9 cellular contexts compared by ENCODE assay signal in the genomic region with DNA sequence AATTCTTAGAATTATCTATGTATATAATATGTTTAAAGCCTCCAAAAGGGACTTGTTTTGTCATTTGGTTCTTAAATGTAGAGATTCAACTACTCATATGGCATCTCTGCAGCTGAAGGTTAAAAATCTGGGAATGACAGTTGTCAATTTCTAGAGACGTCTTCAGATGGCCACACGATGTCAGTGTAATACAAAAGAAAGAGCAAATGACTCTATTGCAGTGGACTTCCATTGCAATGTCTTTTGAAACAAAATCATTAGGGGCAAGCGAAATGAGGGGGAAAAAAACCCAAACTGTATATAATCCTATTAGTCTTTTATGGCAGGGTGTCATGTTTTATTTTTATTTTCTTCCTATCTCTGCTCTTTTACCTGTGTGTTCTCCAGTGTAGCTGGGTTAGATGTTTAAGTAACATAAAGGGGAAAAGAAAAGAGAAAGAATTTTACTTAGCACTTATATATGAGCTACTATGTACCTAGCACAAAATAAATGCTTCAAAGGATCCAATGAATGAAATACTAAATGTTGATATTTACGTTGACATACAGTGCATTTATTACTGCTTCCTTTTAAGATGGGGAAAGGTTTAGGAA. TPM values are rescaled to one million over a fixed set of nuclear protein-coding genes. Genes with fewer than 3 reads are reported as not detected.
DNase-seq lines count a peak whose midpoint lies in the region; ATAC-seq, FAIRE-seq and TF ChIP-seq lines count a peak whose summit lies in the region.
"Had no signal": no experiment of that assay in that cellular context is flagged by ENCODE, and none has a peak within 500 bp of the region (broad histone marks: within the 10 kb centered on the region; RNA-seq: fewer than 3 reads in every experiment).

No MANE protein-coding gene starts in this region.

- no peaks in the 10 kb centered on the region for H3K36me3 ChIP-seq in SU-DHL-6 (ENCODE audit: low read length)
- H3K36me3 ChIP-seq: HAP-1 had no signal

- no peak overlapping the region for H2AFZ ChIP-seq in SU-DHL-6 (ENCODE audit: low read depth, low read length, severe bottlenecking)

- H3K4me3 ChIP-seq in SU-DHL-6 (ENCODE audit: insufficient read depth, low read length, poor library complexity, severe bottlenecking), result no peak overlapping the region
- H3K4me3 ChIP-seq: HAP-1 had no signal

- FAIRE-seq in HTR-8/SVneo (lab: Jason Lieb, UNC), result no peak

- H3K4me1 Mint-ChIP-seq in type B pancreatic cell (ENCODE audit: unreplicated experiment), result no peaks in the 10 kb centered on the region

- H3K9ac ChIP-seq in SU-DHL-6 (ENCODE audit: low read length), result no peak overlapping the region

- no peak overlapping the region for H3K4me2 ChIP-seq in SU-DHL-6 (ENCODE audit: low read depth, low read length, poor library complexity, severe bottlenecking)

- no peak overlapping the region for H3K27ac Mint-ChIP-seq in type B pancreatic cell

- H3K79me2 ChIP-seq in SU-DHL-6 (ENCODE audit: insufficient read depth, low read length), result no peaks in the 10 kb centered on the region

- TF ChIP-seq CTCF in SU-DHL-6 (IDR thresholded peaks at IDR 0.05; ENCODE audit: insufficient read depth, low read length, poor library complexity, severe bottlenecking), result peak; percentile 26
- peak; percentile 77 for TF ChIP-seq CTCF in type B pancreatic cell (conservative IDR thresholded peaks at IDR 0.05)

- no peak overlapping the region for H3K4me3 Mint-ChIP-seq in type B pancreatic cell

- DNase-seq in Ammon's horn (ENCODE audit: low spot score) (peak; percentile 72), HTR-8/SVneo (ENCODE audit: insufficient read length, low spot score) (peak; percentile 57), left ventricle myocardium superior (no peak), type B pancreatic cell (ENCODE audit: extremely low spot score, unreplicated experiment) (no peak), T-helper 1 cell (no peak), NCI-H2227 treated with DMSO at 0.1 percent for 48 hours (lab: John Stamatoyannopoulos, UW) (no peak)
- no peak for DNase-seq in activated CD8-positive, alpha-beta memory T cell treated with anti-CD3 and anti-CD28 coated beads for 24 hours

- H3K27me3 Mint-ChIP-seq in type B pancreatic cell, result no peaks in the 10 kb centered on the region

- no peak overlapping the region for H3K27ac ChIP-seq in SU-DHL-6 (ENCODE audit: low read depth, low read length)

- H3K9me3 ChIP-seq in SU-DHL-6 (ENCODE audit: insufficient read depth, low read length), result peaks cover 4% of the 10 kb centered on the region; the same call in 1 of the 2 replicates
- H3K9me3 ChIP-seq: HAP-1 had no signal

- no peaks in the 10 kb centered on the region for H3K9me2 ChIP-seq in SU-DHL-6 (replicated peaks; ENCODE audit: insufficient read depth, low read length)

- no peaks in the 10 kb centered on the region for H3F3A ChIP-seq in SU-DHL-6 (ENCODE audit: insufficient read depth)

- H3K9me3 Mint-ChIP-seq in type B pancreatic cell, result no peaks in the 10 kb centered on the region

- H3K36me3 Mint-ChIP-seq in type B pancreatic cell, result no peaks in the 10 kb centered on the region

- H4K20me1 ChIP-seq in SU-DHL-6 (ENCODE audit: low read depth, low read length), result no peaks in the 10 kb centered on the region

- ATAC-seq in left ventricle myocardium superior, result peak; percentile 37

- H3K27me3 ChIP-seq in SU-DHL-6 (ENCODE audit: low read length), result no peaks in the 10 kb centered on the region

- intact Hi-C loops in left ventricle myocardium superior (cut with micrococcal nuclease), result loop anchor here (5.0 kb wide), 2 partner anchors 237 to 292 kb away; no protein-coding TSS in a partner anchor

RNA-seq across cellular contexts. Expression of gene CCN2, which starts 26.2 kb away (rescaled TPM):
- total RNA-seq in left ventricle myocardium superior (14.3 TPM), type B pancreatic cell (ENCODE audit: low replicate concordance) (33.8 and 75.5 TPM in 2 replicates)

Comparison
In these comparisons a context has a peak if more than half of its experiments do, and no peak if none do; other contexts are left out.
1. DNase-seq: peak in Ammon's horn (single experiment) and HTR-8/SVneo (single experiment); none in left ventricle myocardium superior (single experiment), type B pancreatic cell (single experiment), T-helper 1 cell (0 of 5), NCI-H2227 treated with DMSO at 0.1 percent for 48 hours (single experiment) and activated CD8-positive, alpha-beta memory T cell treated with anti-CD3 and anti-CD28 coated beads for 24 hours (single experiment).